ENCODE assay signal across 10 cellular contexts in the genomic region with DNA sequence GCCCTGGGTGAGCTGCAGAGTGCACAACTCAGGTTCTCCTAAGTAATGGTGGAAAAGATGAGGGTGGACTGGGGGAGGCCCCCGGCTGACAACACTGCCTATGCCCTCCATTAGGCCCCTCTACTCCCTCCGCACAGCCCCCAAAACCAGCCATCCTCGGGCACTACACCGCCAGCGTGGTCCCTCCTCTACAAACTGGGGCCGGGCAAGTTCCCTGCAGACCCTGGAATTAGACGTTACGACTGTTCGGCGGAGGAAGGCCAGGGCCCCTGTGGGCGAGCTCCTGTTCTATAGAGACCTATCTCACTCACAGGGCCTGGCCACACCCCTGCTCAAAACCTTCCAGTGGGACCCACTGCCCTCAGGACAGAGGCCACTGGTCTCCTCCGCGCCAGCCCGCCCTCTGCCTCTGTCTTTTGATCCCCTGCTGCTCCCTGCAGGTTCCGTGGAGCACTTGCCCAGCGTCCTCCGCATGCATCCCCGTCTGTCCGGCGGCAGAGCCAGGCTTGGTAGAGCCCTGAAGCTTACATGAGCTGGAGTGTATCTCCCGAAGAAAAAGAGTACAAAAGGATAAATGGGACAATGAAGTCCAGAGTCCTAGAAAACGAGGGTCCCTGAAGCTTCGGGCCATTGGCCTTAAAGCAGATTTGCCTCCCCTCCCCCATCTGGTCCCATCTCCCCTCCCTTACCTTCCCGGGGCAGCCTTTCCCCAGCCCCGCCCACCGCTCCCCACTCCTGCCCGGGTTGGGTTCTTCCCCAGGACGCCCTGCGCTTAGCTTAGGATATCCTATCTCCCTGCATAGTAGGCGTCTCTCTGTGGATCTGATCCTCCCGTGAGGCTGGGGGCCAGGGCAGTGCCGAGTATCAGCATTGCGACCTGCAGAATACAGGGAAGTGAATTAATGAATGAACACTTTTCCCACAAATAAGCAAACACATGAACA.
DNase-seq lines count a peak whose midpoint lies in the region; ATAC-seq and TF ChIP-seq lines count a peak whose summit lies in the region.
"Had no signal": no experiment of that assay in that cellular context is flagged by ENCODE, and none has a peak within 500 bp of the region (broad histone marks: within the 10 kb centered on the region; RNA-seq: fewer than 3 reads in every experiment).

No MANE protein-coding gene starts in this region.

- intact Hi-C loops in Caco-2 (cut with micrococcal nuclease; ENCODE audit: unreplicated experiment): no loop called here

- no peak overlapping the region for H3K4me3 ChIP-seq in Caco-2 (ENCODE audit: low read depth, low read length)
- H3K4me3 ChIP-seq: HAP-1 had no signal

- H3K4me3 Mint-ChIP-seq in Caco-2 (ENCODE audit: unreplicated experiment) (peak overlapping the region; percentile 52), HFFc6 (peak overlapping the region; percentile 43; the same call in 1 of the 2 replicates)

- no TSS peak for BruUV-seq in Caco-2 (replicated peaks; lab: Mats Ljungman, UMichigan)

- H3K9me3 ChIP-seq in Caco-2: no peaks in the 10 kb centered on the region
- H3K9me3 ChIP-seq: HAP-1 had no signal

- CTCF ChIA-PET in Caco-2 (lab: Charles Lee): interaction anchor here (0.6 to 2.9 kb wide), 41 partner anchors 9 to 932 kb away, joined by 3 to 49 read pairs (median 4); a partner anchor contains a TSS

- TF ChIP-seq CTCF in Caco-2 (IDR thresholded peaks at IDR 0.05; ENCODE audit: insufficient read depth in 1 of 2, low read depth in 1 of 2, low read length in 1 of 2, severe bottlenecking in 1 of 2, unreplicated experiment in 1 of 2) (peak; percentile 16 to 37), HFFc6 (IDR thresholded peaks at IDR 0.05) (no peak)

- no peak for ATAC-seq in GM19397 (IDR thresholded peaks at IDR 0.05; ENCODE audit: unreplicated experiment)
- no peak for ATAC-seq in GM21576 (IDR thresholded peaks at IDR 0.05; ENCODE audit: unreplicated experiment)

- H3K4me1 Mint-ChIP-seq in Caco-2 (ENCODE audit: low read depth, unreplicated experiment) (peaks cover 15% of the 10 kb centered on the region), HFFc6 (ENCODE audit: low read depth) (peaks cover 8% of the 10 kb centered on the region)

- H3K27ac Mint-ChIP-seq in Caco-2 (ENCODE audit: unreplicated experiment): no peak overlapping the region
- H3K27ac Mint-ChIP-seq in HFFc6: no peak overlapping the region

- DNase-seq in Caco-2: peak; percentile 50 to 52
- DNase-seq in HFFc6: peak; percentile 8
- peak; percentile 56 for DNase-seq in astrocyte of the hippocampus (ENCODE audit: low read depth, low spot score)
- DNase-seq in islet precursor cell: peak; percentile 86
- DNase-seq in Ammon's horn (ENCODE audit: low spot score): no peak
- DNase-seq in effector CD8-positive, alpha-beta T cell (lab: John Stamatoyannopoulos, UW): no peak
- DNase-seq: cortex of kidney had no signal

- no peaks in the 10 kb centered on the region for H3K9me3 Mint-ChIP-seq in Caco-2 (ENCODE audit: unreplicated experiment)
- H3K9me3 Mint-ChIP-seq in HFFc6: peaks cover 15% of the 10 kb centered on the region

- no peaks in the 10 kb centered on the region for H3K4me1 ChIP-seq in Caco-2
- H3K4me1 ChIP-seq: HAP-1 had no signal

- peaks cover 3% of the 10 kb centered on the region for H3K27me3 Mint-ChIP-seq in Caco-2 (ENCODE audit: insufficient read depth, unreplicated experiment)
- H3K27me3 Mint-ChIP-seq in HFFc6 (ENCODE audit: insufficient read depth): peaks cover 8% of the 10 kb centered on the region; the same call in 1 of the 2 replicates

- H3K36me3 Mint-ChIP-seq in Caco-2 (ENCODE audit: insufficient read depth, unreplicated experiment): no peaks in the 10 kb centered on the region
- H3K36me3 Mint-ChIP-seq in HFFc6 (ENCODE audit: low read depth): no peaks in the 10 kb centered on the region; the same call in 1 of the 2 replicates

- no peaks in the 10 kb centered on the region for H3K36me3 ChIP-seq in Caco-2 (ENCODE audit: control insufficient read depth, insufficient read depth, low read length)
- H3K36me3 ChIP-seq: HAP-1 had no signal

- H3K27me3 ChIP-seq in Caco-2 (replicated peaks; ENCODE audit: control insufficient read depth, insufficient read depth, low read length): no peaks in the 10 kb centered on the region

- POLR2A ChIA-PET in Caco-2 (lab: Charles Lee): interaction anchor here (1.0 kb wide), 1 partner anchor 196 kb away, joined by 3 read pairs; no protein-coding TSS in a partner anchor

Comparison
In these comparisons a context has a peak if more than half of its experiments do, and no peak if none do; other contexts are left out.
1. DNase-seq: peak in Caco-2 (2 of 2), HFFc6 (single experiment), astrocyte of the hippocampus (single experiment) and islet precursor cell (single experiment); none in Ammon's horn (single experiment) and effector CD8-positive, alpha-beta T cell (single experiment).